ENCODE assay signal across 34 cellular contexts in the genomic region with DNA sequence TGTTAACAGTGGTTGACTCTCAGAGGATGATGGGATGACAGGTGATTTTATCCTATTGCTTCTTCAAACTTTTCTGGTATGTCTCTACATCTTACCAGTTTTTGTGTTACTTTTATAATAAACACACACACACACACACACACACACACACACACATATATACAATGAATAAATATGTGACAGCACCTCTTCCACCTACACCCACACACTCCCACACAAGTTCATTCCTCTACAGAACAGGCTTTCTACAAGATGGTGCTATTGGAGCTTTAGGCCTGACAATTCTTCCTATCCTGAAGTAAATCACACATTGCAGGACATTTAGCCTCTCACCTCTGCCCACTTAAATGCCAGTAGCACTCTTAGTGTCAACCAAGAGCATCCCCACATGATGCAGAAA.
"Had no signal": no experiment of that assay in that cellular context is flagged by ENCODE, and none has a peak within 500 bp of the region (broad histone marks: within the 10 kb centered on the region; RNA-seq: fewer than 3 reads in every experiment).

No MANE protein-coding gene starts in this region.

- H3K4me3 ChIP-seq: MG63 had no signal

- DNase-seq: Karpas-422, Kasumi-1, MG63, MM.1S, MV-4-11, NCI-H1048, NCI-H1092, NCI-H1092 treated with DMSO at 0.1 percent for 48 hours, NCI-H1105, NCI-H1105 treated with DMSO at 0.1 percent for 48 hours, NCI-H1417, NCI-H1417 treated with DMSO at 0.1 percent for 48 hours, NCI-H1436, NCI-H1436 treated with DMSO at 0.1 percent for 48 hours, NCI-H146, NCI-H1694, NCI-H1694 treated with DMSO at 0.1 percent for 48 hours, NCI-H187, NCI-H187 treated with DMSO at 0.1 percent for 48 hours, NCI-H1930, NCI-H2029, NCI-H2029 treated with DMSO at 0.1 percent for 48 hours, NCI-H2081, NCI-H2081 treated with DMSO at 0.1 percent for 48 hours, NCI-H2107, NCI-H2171, NCI-H2227 treated with DMSO at 0.1 percent for 48 hours, NCI-H226, NCI-H345, NCI-H446, NCI-H446 treated with DMSO at 0.1 percent for 48 hours, NCI-H510A, NCI-H510A treated with DMSO at 0.1 percent for 48 hours, NCI-H524 had no signal

- H3K36me3 ChIP-seq: MG63 had no signal

- H3K9me3 ChIP-seq: MG63 had no signal
